8 cellular contexts compared by ENCODE assay signal in the genomic region with DNA sequence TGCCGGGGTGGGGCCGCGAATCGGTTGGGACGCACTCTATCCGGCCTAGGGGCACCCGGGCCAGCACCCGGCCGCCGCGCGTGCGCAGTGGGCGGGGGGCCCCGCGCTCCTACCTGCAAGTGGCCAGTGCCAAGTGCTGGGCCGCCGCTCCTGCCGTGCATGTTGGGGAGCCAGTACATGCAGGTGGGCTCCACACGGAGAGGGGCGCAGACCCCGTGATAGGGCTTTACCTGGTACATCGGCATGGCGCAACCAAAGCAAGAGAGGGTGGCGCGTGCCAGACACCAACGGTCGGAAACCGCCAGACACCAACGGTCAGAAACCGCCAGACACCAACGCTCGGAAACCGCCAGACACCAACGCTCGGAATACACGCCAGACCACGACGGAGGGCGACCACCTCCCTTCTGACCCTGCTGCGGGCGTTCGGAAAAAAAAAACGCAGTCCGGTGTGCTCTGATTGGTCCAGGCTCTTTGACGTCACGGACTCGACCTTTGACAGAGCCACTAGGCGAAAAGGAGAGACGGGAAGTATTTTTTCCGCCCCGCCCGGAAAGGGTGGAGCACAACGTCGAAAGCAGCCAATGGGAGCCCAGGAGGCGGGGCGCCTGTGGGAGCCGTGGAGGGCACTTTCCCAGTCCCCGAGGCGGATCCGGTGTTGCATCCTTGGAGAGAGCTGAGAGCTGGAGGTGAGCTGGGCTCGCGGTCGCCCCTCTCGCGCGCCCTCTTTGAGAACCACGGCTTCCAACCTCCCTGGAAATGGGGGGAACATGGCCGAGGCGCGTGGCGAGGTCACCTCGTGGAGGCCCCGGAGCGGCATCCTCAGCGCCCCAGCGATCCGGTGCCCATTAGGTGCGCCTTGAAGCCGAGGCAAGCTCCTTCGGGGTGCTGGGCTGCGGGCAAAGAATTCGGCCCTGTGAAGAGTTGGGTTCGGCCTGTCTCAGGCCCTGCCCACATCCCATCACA. TPM values are rescaled to one million over a fixed set of nuclear protein-coding genes. Genes with fewer than 3 reads are reported as not detected.
A peak's percentile ranks its signal among the peaks of the same experiment; 100 is the strongest.
DNase-seq lines count a peak whose midpoint lies in the region; ATAC-seq and TF ChIP-seq lines count a peak whose summit lies in the region.
"Not testable (repeated sequence)": the region's sequence is repeated elsewhere in the genome, so short reads cannot be mapped to it uniquely, and the experiment has no call there.

No MANE protein-coding gene starts in this region.

- ATAC-seq in GM19035 (IDR thresholded peaks at IDR 0.05; ENCODE audit: unreplicated experiment) (peak; percentile 66), HG03442 (IDR thresholded peaks at IDR 0.05; ENCODE audit: unreplicated experiment) (peak; percentile 73)

- not testable (repeated sequence) for H3F3A ChIP-seq in smooth muscle cell (ENCODE audit: low read depth)

- WGBS in smooth muscle cell (ENCODE audit: low lambda C conversion rate), result 0% methylated on average over 53 of the region's 84 CpGs

- H3K36me3 ChIP-seq in kidney epithelial cell (ENCODE audit: control insufficient read depth, insufficient read depth, low read length); smooth muscle cell (ENCODE audit: low read depth): not testable (repeated sequence)

- peak overlapping the region; percentile 76 for H3K4me2 ChIP-seq in smooth muscle cell

- H3K9ac ChIP-seq in smooth muscle cell (ENCODE audit: low read depth), result peak overlapping the region; percentile 47

- not testable (repeated sequence) for H3K9me3 ChIP-seq in smooth muscle cell (replicated peaks; ENCODE audit: low read depth)

- H2AFZ ChIP-seq in smooth muscle cell (ENCODE audit: low read depth), result peak overlapping the region; percentile 5

- H3K27ac ChIP-seq in smooth muscle cell (ENCODE audit: low read depth), result peak overlapping the region; percentile 68

- not testable (repeated sequence) for H3K27me3 ChIP-seq in kidney epithelial cell (ENCODE audit: control insufficient read depth, insufficient read depth, low read length); smooth muscle cell (ENCODE audit: low read depth)

- DNase-seq in A172 (ENCODE audit: low spot score) (peak; percentile 86), NCI-H69 (lab: John Stamatoyannopoulos, UW) (peak; percentile 89), cerebellar cortex (ENCODE audit: low spot score) (peak; percentile 84), kidney epithelial cell (ENCODE audit: low read depth) (peak; percentile 12), smooth muscle cell (lab: John Stamatoyannopoulos, UW; ENCODE audit: unreplicated experiment) (peak; percentile 26)
- DNase-seq in activated CD4-positive, alpha-beta T cell treated with anti-CD3 and anti-CD28 coated beads for 48 hours, result peak; percentile 89

- H3K4me3 ChIP-seq in kidney epithelial cell (ENCODE audit: low read depth, low read length) (peak overlapping the region; percentile 69), smooth muscle cell (peak overlapping the region; percentile 54)

- H4K20me1 ChIP-seq in smooth muscle cell (ENCODE audit: low read depth), result not testable (repeated sequence)

- not testable (repeated sequence) for H3K79me2 ChIP-seq in smooth muscle cell (ENCODE audit: low read depth)

- H3K4me1 ChIP-seq in smooth muscle cell (ENCODE audit: low read depth), result not testable (repeated sequence)

- not testable (repeated sequence) for TF ChIP-seq CTCF in kidney epithelial cell (IDR thresholded peaks at IDR 0.05; ENCODE audit: insufficient read depth, low read length, poor library complexity, severe bottlenecking); smooth muscle cell (IDR thresholded peaks at IDR 0.05; ENCODE audit: borderline replicate concordance, insufficient read depth, poor library complexity, severe bottlenecking)

RNA-seq across cellular contexts. Expression of a gene that starts 39.0 kb away (rescaled TPM):
- total RNA-seq in A172 (2014; rRNA removed; shearing (Covaris generic)), result 31.9 and 38.4 TPM in 2 replicates
- total RNA-seq in kidney epithelial cell, result 6.5 and 16.2 TPM in 2 replicates
- total RNA-seq in smooth muscle cell, result 3.0 and 4.6 TPM in 2 replicates
- polyA plus RNA-seq in smooth muscle cell, result 9.2 and 18.9 TPM in 2 replicates

Comparison
In these comparisons a context has a peak if more than half of its experiments do, and no peak if none do; other contexts are left out.
1. Peak in every context shown above with its lines: DNase-seq, ATAC-seq, H3K4me3 ChIP-seq and H3K27ac ChIP-seq.
2. DNase-seq: peak in every context shown above with its lines; median percentile 89 in NCI-H69; 89 in activated CD4-positive, alpha-beta T cell treated with anti-CD3 and anti-CD28 coated beads for 48 hours; 86 in A172; 84 in cerebellar cortex; 26 in smooth muscle cell; 12 in kidney epithelial cell.